25 cellular contexts compared by ENCODE assay signal in genomic region chr13:34006011-34006410, GRCh38.
DNase-seq lines count a peak whose midpoint lies in the region; ATAC-seq and TF ChIP-seq lines count a peak whose summit lies in the region.
"Had no signal": no experiment of that assay in that cellular context is flagged by ENCODE, and none has a peak within 500 bp of the region (broad histone marks: within the 10 kb centered on the region; RNA-seq: fewer than 3 reads in every experiment).

No MANE protein-coding gene starts in this region.

- no peaks in the 10 kb centered on the region for H3K9me3 Mint-ChIP-seq in mesothelial cell of epicardium
- H3K9me3 Mint-ChIP-seq: CD4-positive, alpha-beta memory T cell; GM23338; HFFc6; IgD-negative memory B cell had no signal

- ATAC-seq in GM21825 (IDR thresholded peaks at IDR 0.05; ENCODE audit: unreplicated experiment) = no peak
- ATAC-seq: GM23338, HCT116, HepG2 had no signal

- H3K4me3 Mint-ChIP-seq in mesothelial cell of epicardium = no peak overlapping the region
- H3K4me3 Mint-ChIP-seq: CD14-positive monocyte; CD4-positive, alpha-beta memory T cell; GM23338; HFFc6; IgD-negative memory B cell had no signal

- no peak overlapping the region for H3K4me3 ChIP-seq in OCI-LY7 (ENCODE audit: low read depth, low read length, poor library complexity, severe bottlenecking)
- H3K4me3 ChIP-seq: BLaER1, GM23338 had no signal

- H3K27ac Mint-ChIP-seq in mesothelial cell of epicardium = peak overlapping the region; percentile 27
- H3K27ac Mint-ChIP-seq: CD14-positive monocyte; CD4-positive, alpha-beta memory T cell; GM23338; HFFc6; IgD-negative memory B cell had no signal

- POLR2A ChIA-PET in OCI-LY7 (lab: Charles Lee) = no interaction called here

- in situ Hi-C loops in G401 (cut with HindIII; ENCODE audit: low sequenced_read_pairs) = no loop called here

- H3K27me3 Mint-ChIP-seq in mesothelial cell of epicardium (ENCODE audit: low read depth) = peaks cover 3% of the 10 kb centered on the region

- no peaks in the 10 kb centered on the region for H3K9me2 ChIP-seq in OCI-LY7 (ENCODE audit: insufficient read depth, low read length)

- TF ChIP-seq CTCF in OCI-LY7 (conservative IDR thresholded peaks at IDR 0.05; ENCODE audit: low read length) = no peak
- TF ChIP-seq CTCF in VCaP (conservative IDR thresholded peaks at IDR 0.05) = no peak
- no peak for TF ChIP-seq CTCF in mesothelial cell of epicardium (IDR thresholded peaks at IDR 0.05; ENCODE audit: unreplicated experiment)

- peak; percentile 48 for DNase-seq in EH (ENCODE audit: low read depth)
- no peak for DNase-seq in OCI-LY7 (ENCODE audit: low spot score)
- no peak for DNase-seq in mesothelial cell of epicardium (ENCODE audit: low spot score in 2 of 2, unreplicated experiment in 2 of 2)
- DNase-seq in HT-29 (ENCODE audit: low spot score) = no peak
- DNase-seq in G401 (ENCODE audit: low spot score) = no peak
- no peak for DNase-seq in D341Med (ENCODE audit: low spot score)
- DNase-seq: ACHN; AML-193; Calu3; CD4-positive, alpha-beta memory T cell; DMS 273 treated with DMSO at 0.1 percent for 48 hours; DND-41; GDM1; H7; HFFc6; Kasumi-1; KBM-7 had no signal

- peaks cover 5% of the 10 kb centered on the region for H3K4me1 ChIP-seq in OCI-LY7 (ENCODE audit: insufficient read depth, low read length, poor library complexity, severe bottlenecking)
- H3K4me1 ChIP-seq: BLaER1 had no signal

- no peaks in the 10 kb centered on the region for H4K20me1 ChIP-seq in OCI-LY7 (ENCODE audit: insufficient read depth, low read length)
- H4K20me1 ChIP-seq: BLaER1 had no signal

- H2AFZ ChIP-seq in OCI-LY7 (ENCODE audit: low read length) = peak overlapping the region; percentile 15; the same call in 1 of the 2 replicates
- H2AFZ ChIP-seq: GM23338 had no signal

- no peaks in the 10 kb centered on the region for H3K9me3 ChIP-seq in OCI-LY7 (ENCODE audit: low read length)
- H3K9me3 ChIP-seq: BLaER1 had no signal

- BruUV-seq in OCI-LY7 (replicated peaks; lab: Mats Ljungman, UMichigan) = no TSS peak

- H3K27ac ChIP-seq in OCI-LY7 (ENCODE audit: low read depth, low read length, poor library complexity, severe bottlenecking) = no peak overlapping the region
- peak overlapping the region; percentile 73 for H3K27ac ChIP-seq in VCaP
- H3K27ac ChIP-seq: BLaER1 had no signal

- H3K79me2 ChIP-seq in OCI-LY7 (ENCODE audit: insufficient read depth, low read depth, low read length) = no peaks in the 10 kb centered on the region

- CTCF ChIA-PET in OCI-LY7 (lab: Charles Lee; ENCODE audit: unreplicated experiment) = no interaction called here

- H3K36me3 ChIP-seq in OCI-LY7 (ENCODE audit: insufficient read depth, low read length) = no peaks in the 10 kb centered on the region
- H3K36me3 ChIP-seq: BLaER1 had no signal

- no peak overlapping the region for H3K4me2 ChIP-seq in OCI-LY7 (ENCODE audit: low read length)
- H3K4me2 ChIP-seq: BLaER1, GM23338 had no signal

- peaks cover 42% of the 10 kb centered on the region for H3K4me1 Mint-ChIP-seq in mesothelial cell of epicardium
- H3K4me1 Mint-ChIP-seq: CD14-positive monocyte; CD4-positive, alpha-beta memory T cell; GM23338; IgD-negative memory B cell had no signal

- H3K36me3 Mint-ChIP-seq in mesothelial cell of epicardium = no peaks in the 10 kb centered on the region
- H3K36me3 Mint-ChIP-seq: CD14-positive monocyte; CD4-positive, alpha-beta memory T cell; IgD-negative memory B cell had no signal

- intact Hi-C loops in OCI-LY7 (cut with micrococcal nuclease; ENCODE audit: unreplicated experiment) = no loop called here
